In the genomic region with DNA sequence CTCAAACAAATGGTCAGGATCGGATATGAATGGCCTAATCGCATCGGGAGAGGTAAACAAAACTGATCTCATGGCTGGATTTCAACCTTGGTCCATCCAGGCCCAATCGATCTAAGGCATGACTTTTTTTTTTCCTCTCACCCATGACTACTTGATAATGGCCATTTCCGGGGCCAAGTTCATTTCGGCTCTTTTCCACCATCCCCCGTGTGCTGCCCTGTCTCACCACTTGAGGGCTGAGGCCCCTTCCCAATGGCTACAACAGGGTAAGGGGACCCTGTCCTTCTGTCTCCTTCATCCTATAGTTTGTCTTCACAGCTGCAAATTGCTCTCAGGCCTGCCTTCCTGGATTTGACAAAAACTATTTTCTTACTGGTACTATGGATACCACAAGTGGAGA, we compare ENCODE assay signal across 16 cellular contexts. TPM values are rescaled to one million over a fixed set of nuclear protein-coding genes. Genes with fewer than 3 reads are reported as not detected.
DNase-seq lines count a peak whose midpoint lies in the region; ATAC-seq and TF ChIP-seq lines count a peak whose summit lies in the region.
"Had no signal": no experiment of that assay in that cellular context is flagged by ENCODE, and none has a peak within 500 bp of the region (broad histone marks: within the 10 kb centered on the region; RNA-seq: fewer than 3 reads in every experiment).

No MANE protein-coding gene starts in this region.

- no peaks in the 10 kb centered on the region for H3K27me3 Mint-ChIP-seq in activated naive CD8-positive, alpha-beta T cell treated with anti-CD3 and anti-CD28 coated beads for 36 hours
- H3K27me3 Mint-ChIP-seq in activated naive CD8-positive, alpha-beta T cell treated with anti-CD3 and anti-CD28 coated beads, Interleukin-2, amount 50 U/mL, for 24 hours = no peaks in the 10 kb centered on the region
- H3K27me3 Mint-ChIP-seq in endodermal cell (ENCODE audit: insufficient read depth) = peaks cover 4% of the 10 kb centered on the region
- H3K27me3 Mint-ChIP-seq in type B pancreatic cell = peaks cover 17% of the 10 kb centered on the region
- peaks cover 38% of the 10 kb centered on the region for H3K27me3 Mint-ChIP-seq in HFFc6 (ENCODE audit: insufficient read depth)
- H3K27me3 Mint-ChIP-seq: activated naive CD4-positive, alpha-beta T cell treated with anti-CD3 and anti-CD28 coated beads, Interleukin-2, amount 50 U/mL, for 24 hours; stimulated activated naive B cell treated with anti-CD40 and anti-IgM and Interleukin-4, amounts not matched to agents 10 μg/mL and 1 μg/mL and 100 μg/mL, for 72 hours had no signal

- H4K20me1 ChIP-seq in Loucy (ENCODE audit: insufficient read depth, low read length, poor library complexity, severe bottlenecking) = peaks cover 92% of the 10 kb centered on the region

- ATAC-seq in activated naive CD8-positive, alpha-beta T cell treated with anti-CD3 and anti-CD28 coated beads, Interleukin-2, amount 50 U/mL, for 24 hours = no peak
- ATAC-seq: stimulated activated naive B cell treated with anti-CD40 and anti-IgM and Interleukin-4, amounts not matched to agents 10 μg/mL and 1 μg/mL and 100 μg/mL, for 72 hours had no signal

- no peaks in the 10 kb centered on the region for H3K9me2 ChIP-seq in Loucy (replicated peaks; ENCODE audit: low read depth, low read length)

- H3K79me2 ChIP-seq in Loucy (ENCODE audit: insufficient read depth, low read length) = peaks cover 100% of the 10 kb centered on the region

- H3K4me2 ChIP-seq in Loucy (ENCODE audit: low read depth, low read length, poor library complexity, severe bottlenecking) = peak overlapping the region; percentile 63

- WGBS in endodermal cell (ENCODE audit: insufficient coverage in 1 of 2, insufficient read length in 1 of 2), 2 experiments = 67 to 68% methylated on average over 6 to 7 of the region's 7 CpGs
- WGBS in lower leg skin, 2 donors = 64 to 67% methylated on average over 7 of the region's 7 CpGs

- H3K4me1 Mint-ChIP-seq in activated naive CD8-positive, alpha-beta T cell treated with anti-CD3 and anti-CD28 coated beads for 36 hours = peaks cover 44% of the 10 kb centered on the region
- peaks cover 40% of the 10 kb centered on the region for H3K4me1 Mint-ChIP-seq in activated naive CD8-positive, alpha-beta T cell treated with anti-CD3 and anti-CD28 coated beads, Interleukin-2, amount 50 U/mL, for 24 hours
- H3K4me1 Mint-ChIP-seq in endodermal cell = peaks cover 15% of the 10 kb centered on the region
- H3K4me1 Mint-ChIP-seq in type B pancreatic cell (ENCODE audit: unreplicated experiment) = no peaks in the 10 kb centered on the region
- H3K4me1 Mint-ChIP-seq in HFFc6 (ENCODE audit: low read depth) = no peaks in the 10 kb centered on the region
- H3K4me1 Mint-ChIP-seq: mesothelial cell of epicardium had no signal

- peak; percentile 65 for TF ChIP-seq CTCF in Loucy (conservative IDR thresholded peaks at IDR 0.05; ENCODE audit: low read length)
- peak; percentile 80 for TF ChIP-seq CTCF in endodermal cell (conservative IDR thresholded peaks at IDR 0.05)
- peak; percentile 61 for TF ChIP-seq CTCF in type B pancreatic cell (conservative IDR thresholded peaks at IDR 0.05)
- no peak for TF ChIP-seq CTCF in lower leg skin (IDR thresholded peaks at IDR 0.05)
- TF ChIP-seq CTCF in HFFc6 (IDR thresholded peaks at IDR 0.05) = no peak

- H3K36me3 ChIP-seq in Loucy (ENCODE audit: insufficient read depth, low read length) (peaks cover 40% of the 10 kb centered on the region; the same call in 1 of the 2 replicates), endodermal cell (ENCODE audit: control insufficient read depth, insufficient read depth, low read length) (no peaks in the 10 kb centered on the region)
- H3K36me3 ChIP-seq: esophagus muscularis mucosa had no signal

- no peak overlapping the region for H3K4me3 ChIP-seq in Loucy (ENCODE audit: low read length, poor library complexity, severe bottlenecking)
- H3K4me3 ChIP-seq in endodermal cell (ENCODE audit: low read length) = no peak overlapping the region
- no peak overlapping the region for H3K4me3 ChIP-seq in lower leg skin (ENCODE audit: low read depth, poor library complexity, severe bottlenecking)
- H3K4me3 ChIP-seq: esophagus muscularis mucosa had no signal

- H2AFZ ChIP-seq in Loucy (ENCODE audit: low read length) = no peak overlapping the region

- DNase-seq in activated naive CD8-positive, alpha-beta T cell treated with anti-CD3 and anti-CD28 coated beads for 36 hours = peak; percentile 52
- no peak for DNase-seq in activated naive CD8-positive, alpha-beta T cell treated with anti-CD3 and anti-CD28 coated beads, Interleukin-2, amount 50 U/mL, for 24 hours
- peak; percentile 83 for DNase-seq in endodermal cell
- DNase-seq in type B pancreatic cell (ENCODE audit: extremely low spot score, unreplicated experiment) = no peak
- DNase-seq in lower leg skin (ENCODE audit: low spot score in 2 of 2) = no peak
- DNase-seq in HFFc6 = no peak
- DNase-seq in NCI-H1930 (lab: John Stamatoyannopoulos, UW) = no peak
- DNase-seq: activated CD4-positive, CD25-positive, alpha-beta regulatory T cell; stimulated activated naive B cell treated with anti-CD40 and anti-IgM and Interleukin-4, amounts not matched to agents 10 μg/mL and 1 μg/mL and 100 μg/mL, for 72 hours had no signal

- H3K9ac ChIP-seq in Loucy (ENCODE audit: low read depth, low read length, poor library complexity, severe bottlenecking) (peak overlapping the region; percentile 35), endodermal cell (ENCODE audit: extremely low read depth, low read length, poor library complexity, severe bottlenecking) (no peak overlapping the region)

- H3K9me3 Mint-ChIP-seq in activated naive CD8-positive, alpha-beta T cell treated with anti-CD3 and anti-CD28 coated beads for 36 hours = no peaks in the 10 kb centered on the region
- no peaks in the 10 kb centered on the region for H3K9me3 Mint-ChIP-seq in activated naive CD8-positive, alpha-beta T cell treated with anti-CD3 and anti-CD28 coated beads, Interleukin-2, amount 50 U/mL, for 24 hours
- H3K9me3 Mint-ChIP-seq in endodermal cell (no peaks in the 10 kb centered on the region), type B pancreatic cell (no peaks in the 10 kb centered on the region), HFFc6 (no peaks in the 10 kb centered on the region)
- H3K9me3 Mint-ChIP-seq: activated naive CD4-positive, alpha-beta T cell treated with anti-CD3 and anti-CD28 coated beads, Interleukin-2, amount 50 U/mL, for 24 hours; mesothelial cell of epicardium; stimulated activated naive B cell treated with anti-CD40 and anti-IgM and Interleukin-4, amounts not matched to agents 10 μg/mL and 1 μg/mL and 100 μg/mL, for 72 hours had no signal

- no peak for TF ChIP-seq POLR2A in lower leg skin (IDR thresholded peaks at IDR 0.05)

- H3K4me1 ChIP-seq in Loucy (ENCODE audit: insufficient read depth, low read length, poor library complexity, severe bottlenecking) (peaks cover 86% of the 10 kb centered on the region), endodermal cell (ENCODE audit: control insufficient read depth, insufficient read depth, low read length) (peaks cover 2% of the 10 kb centered on the region)
- H3K4me1 ChIP-seq: esophagus muscularis mucosa had no signal

- no peaks in the 10 kb centered on the region for H3F3A ChIP-seq in Loucy (ENCODE audit: low read depth)

- H3K27me3 ChIP-seq in Loucy (ENCODE audit: insufficient read depth, low read length, poor library complexity, severe bottlenecking) = no peaks in the 10 kb centered on the region
- no peaks in the 10 kb centered on the region for H3K27me3 ChIP-seq in endodermal cell (ENCODE audit: control insufficient read depth, insufficient read depth, low read length, poor library complexity, severe bottlenecking)

- intact Hi-C loops in lower leg skin (cut with DNase I; ENCODE audit: low total_unique reads) = no loop called here

- no peak overlapping the region for H3K27ac ChIP-seq in endodermal cell (ENCODE audit: low read depth, low read length)
- H3K27ac ChIP-seq: esophagus muscularis mucosa had no signal

- peaks cover 17% of the 10 kb centered on the region for H3K36me3 Mint-ChIP-seq in activated naive CD8-positive, alpha-beta T cell treated with anti-CD3 and anti-CD28 coated beads for 36 hours
- H3K36me3 Mint-ChIP-seq in activated naive CD8-positive, alpha-beta T cell treated with anti-CD3 and anti-CD28 coated beads, Interleukin-2, amount 50 U/mL, for 24 hours (ENCODE audit: low read depth) = peaks cover 15% of the 10 kb centered on the region
- no peaks in the 10 kb centered on the region for H3K36me3 Mint-ChIP-seq in endodermal cell (ENCODE audit: low read depth)
- no peaks in the 10 kb centered on the region for H3K36me3 Mint-ChIP-seq in type B pancreatic cell
- H3K36me3 Mint-ChIP-seq in HFFc6 (ENCODE audit: low read depth) = no peaks in the 10 kb centered on the region
- H3K36me3 Mint-ChIP-seq: mesothelial cell of epicardium; stimulated activated naive B cell treated with anti-CD40 and anti-IgM and Interleukin-4, amounts not matched to agents 10 μg/mL and 1 μg/mL and 100 μg/mL, for 72 hours had no signal

- H3K27ac Mint-ChIP-seq in activated naive CD8-positive, alpha-beta T cell treated with anti-CD3 and anti-CD28 coated beads for 36 hours = no peak overlapping the region
- H3K27ac Mint-ChIP-seq in activated naive CD8-positive, alpha-beta T cell treated with anti-CD3 and anti-CD28 coated beads, Interleukin-2, amount 50 U/mL, for 24 hours = no peak overlapping the region
- no peak overlapping the region for H3K27ac Mint-ChIP-seq in endodermal cell
- no peak overlapping the region for H3K27ac Mint-ChIP-seq in type B pancreatic cell
- H3K27ac Mint-ChIP-seq in HFFc6 = no peak overlapping the region
- H3K27ac Mint-ChIP-seq: activated naive CD4-positive, alpha-beta T cell treated with anti-CD3 and anti-CD28 coated beads, Interleukin-2, amount 50 U/mL, for 24 hours; mesothelial cell of epicardium; stimulated activated naive B cell treated with anti-CD40 and anti-IgM and Interleukin-4, amounts not matched to agents 10 μg/mL and 1 μg/mL and 100 μg/mL, for 72 hours had no signal

- no peaks in the 10 kb centered on the region for H3K9me3 ChIP-seq in Loucy (ENCODE audit: insufficient read depth, low read depth, low read length)
- no peaks in the 10 kb centered on the region for H3K9me3 ChIP-seq in endodermal cell (ENCODE audit: control insufficient read depth, low read length)
- H3K9me3 ChIP-seq: esophagus muscularis mucosa had no signal

- H3K4me3 Mint-ChIP-seq in activated naive CD8-positive, alpha-beta T cell treated with anti-CD3 and anti-CD28 coated beads for 36 hours = no peak overlapping the region
- no peak overlapping the region for H3K4me3 Mint-ChIP-seq in activated naive CD8-positive, alpha-beta T cell treated with anti-CD3 and anti-CD28 coated beads, Interleukin-2, amount 50 U/mL, for 24 hours
- no peak overlapping the region for H3K4me3 Mint-ChIP-seq in endodermal cell
- H3K4me3 Mint-ChIP-seq in type B pancreatic cell = no peak overlapping the region
- H3K4me3 Mint-ChIP-seq in HFFc6 = no peak overlapping the region
- H3K4me3 Mint-ChIP-seq: activated naive CD4-positive, alpha-beta T cell treated with anti-CD3 and anti-CD28 coated beads, Interleukin-2, amount 50 U/mL, for 24 hours; mesothelial cell of epicardium; stimulated activated naive B cell treated with anti-CD40 and anti-IgM and Interleukin-4, amounts not matched to agents 10 μg/mL and 1 μg/mL and 100 μg/mL, for 72 hours had no signal

RNA-seq across cellular contexts. Expression of a gene that starts 26.7 kb away (rescaled TPM):
- 10 to 100 TPM; 65.2 to 65.5 TPM for total RNA-seq in activated naive CD8-positive, alpha-beta T cell treated with anti-CD3 and anti-CD28 coated beads for 36 hours
- under 1 TPM; 0.11 to 0.92 TPM for total RNA-seq in endodermal cell
- polyA plus RNA-seq in endodermal cell (2013, experiment 1 of 2) = 0.04 TPM
- 0.21 TPM for polyA plus RNA-seq in endodermal cell (2013, experiment 2 of 2)
- total RNA-seq in type B pancreatic cell (ENCODE audit: low replicate concordance) = 0.24 and 0.43 TPM in 2 replicates
- 1 to 10 TPM in 2 of 4 donors, under 1 TPM in 2; 0.72 to 1.3 (median 0.96) TPM for total RNA-seq in lower leg skin
- total RNA-seq in HFFc6 (2021; fragmentation: NEBNext Ultra II Directional; extraction: Animal tissue kit (Norgen Biotek cat#: 25700)) = not detected
- total RNA-seq: mesothelial cell of epicardium, pulmonary artery endothelial cell had no signal
- polyA plus RNA-seq: BJ had no signal

RNA-seq across cellular contexts. Expression of a gene that starts 32.7 kb away (rescaled TPM):
- total RNA-seq in activated naive CD8-positive, alpha-beta T cell treated with anti-CD3 and anti-CD28 coated beads for 36 hours = 1 to 10 TPM; 1.0 to 1.3 TPM
- not detected for total RNA-seq in endodermal cell
- not detected for polyA plus RNA-seq in endodermal cell (2013, experiment 1 of 2)
- not detected for polyA plus RNA-seq in endodermal cell (2013, experiment 2 of 2)
- not detected in 2 replicates for total RNA-seq in type B pancreatic cell (ENCODE audit: low replicate concordance)
- total RNA-seq in lower leg skin = under 1 TPM in 1 of 4 donors, not detected in 3; 0.27 TPM
- not detected for total RNA-seq in HFFc6 (2021; fragmentation: NEBNext Ultra II Directional; extraction: Animal tissue kit (Norgen Biotek cat#: 25700))
- total RNA-seq: cerebellum, esophagus muscularis mucosa, mesothelial cell of epicardium, pulmonary artery endothelial cell had no signal
- polyA plus RNA-seq: BJ had no signal

RNA-seq across cellular contexts. Expression of a gene that starts 34.0 kb away (rescaled TPM):
- under 1 TPM; 0.20 to 0.39 TPM for total RNA-seq in activated naive CD8-positive, alpha-beta T cell treated with anti-CD3 and anti-CD28 coated beads for 36 hours
- total RNA-seq in endodermal cell (not detected), type B pancreatic cell (ENCODE audit: low replicate concordance) (not detected in 2 replicates), lower leg skin (not detected)
- not detected for polyA plus RNA-seq in endodermal cell (2013, experiment 1 of 2)
- polyA plus RNA-seq in endodermal cell (2013, experiment 2 of 2) = not detected
- not detected for total RNA-seq in HFFc6 (2021; fragmentation: NEBNext Ultra II Directional; extraction: Animal tissue kit (Norgen Biotek cat#: 25700))
- total RNA-seq: cerebellum, esophagus muscularis mucosa, mesothelial cell of epicardium, pulmonary artery endothelial cell had no signal
- polyA plus RNA-seq: BJ had no signal

Comparison
In these comparisons a context has a peak if more than half of its experiments do, and no peak if none do; other contexts are left out.
1. DNase-seq: peak in activated naive CD8-positive, alpha-beta T cell treated with anti-CD3 and anti-CD28 coated beads for 36 hours (single experiment) and endodermal cell (single experiment); none in activated naive CD8-positive, alpha-beta T cell treated with anti-CD3 and anti-CD28 coated beads, Interleukin-2, amount 50 U/mL, for 24 hours (single experiment), type B pancreatic cell (single experiment), lower leg skin (0 of 2), HFFc6 (single experiment) and NCI-H1930 (0 of 2).
2. CTCF ChIP-seq: peak in Loucy (single experiment), endodermal cell (single experiment) and type B pancreatic cell (single experiment); none in lower leg skin (0 of 3) and HFFc6 (single experiment).
3. RNA of a gene that starts 26.7 kb away (total RNA-seq): 65.2 to 65.5 TPM in activated naive CD8-positive, alpha-beta T cell treated with anti-CD3 and anti-CD28 coated beads for 36 hours; 0.72 to 1.3 TPM in lower leg skin, 0.11 to 0.92 TPM in endodermal cell, 0.24 to 0.43 TPM in type B pancreatic cell and not detected in HFFc6; every median in the first group is over 10 times any median in the second.